1 cellular context compared by ENCODE assay signal in the genomic region with DNA sequence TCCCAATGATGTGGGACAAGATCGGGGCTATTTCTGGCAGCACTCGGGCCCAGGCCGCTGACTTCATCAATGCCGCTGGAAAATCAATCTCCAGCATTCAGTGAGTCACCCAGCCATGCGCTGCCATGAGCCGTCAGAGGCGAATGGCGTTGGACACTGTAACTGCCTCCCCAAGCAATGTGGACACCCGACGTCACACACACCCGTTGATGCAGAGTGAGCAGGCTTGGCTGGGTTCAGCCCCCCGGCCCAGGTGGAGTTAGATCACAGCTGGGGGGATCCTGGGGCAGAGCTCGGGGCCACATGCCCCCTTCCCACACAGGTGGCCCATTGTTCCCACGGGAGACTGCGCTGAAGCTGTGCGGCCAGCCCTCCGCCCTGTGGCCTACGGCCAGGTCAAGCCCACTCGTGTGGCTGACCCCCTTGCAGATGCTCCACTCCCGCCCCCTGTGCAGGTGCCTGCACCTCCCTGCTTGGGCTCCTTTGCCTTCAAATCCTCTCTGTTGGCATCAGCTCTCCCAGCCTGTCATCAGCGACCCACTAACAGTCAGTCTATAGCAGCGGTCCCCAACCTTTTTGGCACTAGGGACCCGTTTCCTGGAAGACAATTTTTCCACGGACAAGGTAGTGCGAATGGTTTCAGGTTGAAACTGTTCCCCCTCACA.
TF ChIP-seq lines count a peak whose summit lies in the region.

No MANE protein-coding gene starts in this region.

TF ChIP-seq in IMR-90, 13 proteins besides CTCF, POLR2A, EP300 and RAD21:
- no peak for TF ChIP-seq RFX5 (IDR thresholded peaks at IDR 0.05; ENCODE audit: low read depth, low read length)
- TF ChIP-seq, protein P1, sequence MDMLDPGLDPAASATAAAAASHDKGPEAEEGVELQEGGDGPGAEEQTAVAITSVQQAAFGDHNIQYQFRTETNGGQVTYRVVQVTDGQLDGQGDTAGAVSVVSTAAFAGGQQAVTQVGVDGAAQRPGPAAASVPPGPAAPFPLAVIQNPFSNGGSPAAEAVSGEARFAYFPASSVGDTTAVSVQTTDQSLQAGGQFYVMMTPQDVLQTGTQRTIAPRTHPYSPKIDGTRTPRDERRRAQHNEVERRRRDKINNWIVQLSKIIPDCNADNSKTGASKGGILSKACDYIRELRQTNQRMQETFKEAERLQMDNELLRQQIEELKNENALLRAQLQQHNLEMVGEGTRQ (IDR thresholded peaks at IDR 0.05; ENCODE audit: low read depth, low read length): no peak
- TF ChIP-seq, protein P2, sequence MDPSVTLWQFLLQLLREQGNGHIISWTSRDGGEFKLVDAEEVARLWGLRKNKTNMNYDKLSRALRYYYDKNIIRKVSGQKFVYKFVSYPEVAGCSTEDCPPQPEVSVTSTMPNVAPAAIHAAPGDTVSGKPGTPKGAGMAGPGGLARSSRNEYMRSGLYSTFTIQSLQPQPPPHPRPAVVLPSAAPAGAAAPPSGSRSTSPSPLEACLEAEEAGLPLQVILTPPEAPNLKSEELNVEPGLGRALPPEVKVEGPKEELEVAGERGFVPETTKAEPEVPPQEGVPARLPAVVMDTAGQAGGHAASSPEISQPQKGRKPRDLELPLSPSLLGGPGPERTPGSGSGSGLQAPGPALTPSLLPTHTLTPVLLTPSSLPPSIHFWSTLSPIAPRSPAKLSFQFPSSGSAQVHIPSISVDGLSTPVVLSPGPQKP (IDR thresholded peaks at IDR 0.05; ENCODE audit: borderline replicate concordance, low read depth, low read length): no peak
